In genomic region chr2:221969087-221969829, GRCh38 we compare ENCODE assay signal across 8 cellular contexts.
DNase-seq lines count a peak whose midpoint lies in the region; ATAC-seq and TF ChIP-seq lines count a peak whose summit lies in the region.

No MANE protein-coding gene starts in this region.

- ATAC-seq in Right ventricle myocardium inferior: no peak
- peak; percentile 65 for ATAC-seq in HG03103 (IDR thresholded peaks at IDR 0.05; ENCODE audit: low read depth, unreplicated experiment)
- ATAC-seq in GM21825 (IDR thresholded peaks at IDR 0.05; ENCODE audit: unreplicated experiment): no peak
- no peak for ATAC-seq in GM19452 (IDR thresholded peaks at IDR 0.05; ENCODE audit: unreplicated experiment)

- no peaks in the 10 kb centered on the region for H3K9me3 ChIP-seq in cardiac muscle cell (ENCODE audit: low read depth)

- H3K27me3 ChIP-seq in cardiac muscle cell: no peaks in the 10 kb centered on the region

- TF ChIP-seq CTCF in cardiac muscle cell (IDR thresholded peaks at IDR 0.05; ENCODE audit: low read depth, low read length) (peak; percentile 68), coronary artery (IDR thresholded peaks at IDR 0.05) (peak; percentile 11)

- no peak overlapping the region for H3K4me3 ChIP-seq in cardiac muscle cell
- no peak overlapping the region for H3K4me3 ChIP-seq in coronary artery

- H3K27ac ChIP-seq in cardiac muscle cell: no peak overlapping the region
- no peak overlapping the region for H3K27ac ChIP-seq in coronary artery

- H3K4me1 ChIP-seq in cardiac muscle cell (ENCODE audit: low read depth): peaks cover 6% of the 10 kb centered on the region

- H3K36me3 ChIP-seq in cardiac muscle cell: no peaks in the 10 kb centered on the region

- DNase-seq in cardiac muscle cell (ENCODE audit: low read depth in 1 of 2, low spot score in 1 of 2): peak; percentile 49 to 50
- DNase-seq in Right ventricle myocardium inferior (ENCODE audit: missing footprints): no peak
- DNase-seq in NCI-H748 treated with DMSO at 0.1 percent for 48 hours (lab: John Stamatoyannopoulos, UW): peak; percentile 52
- DNase-seq in coronary artery (ENCODE audit: low spot score): no peak
- peak; percentile 45 for DNase-seq in midbrain (lab: John Stamatoyannopoulos, UW)

- intact Hi-C loops in Right ventricle myocardium inferior (cut with DNase I): loop anchor here (10.0 kb wide), 1 partner anchor 394 kb away; the partner anchor contains the start of gene EPHA4

Comparison
In these comparisons a context has a peak if more than half of its experiments do, and no peak if none do; other contexts are left out.
1. DNase-seq: peak in cardiac muscle cell (2 of 2), NCI-H748 treated with DMSO at 0.1 percent for 48 hours (single experiment) and midbrain (single experiment); none in Right ventricle myocardium inferior (single experiment) and coronary artery (single experiment).